11 cellular contexts compared by ENCODE assay signal in genomic region chr22:24410110-24410856, GRCh38. TPM values are rescaled to one million over a fixed set of nuclear protein-coding genes. Genes with fewer than 3 reads are reported as not detected.
DNase-seq lines count a peak whose midpoint lies in the region; ATAC-seq and TF ChIP-seq lines count a peak whose summit lies in the region.
"Had no signal": no experiment of that assay in that cellular context is flagged by ENCODE, and none has a peak within 500 bp of the region (broad histone marks: within the 10 kb centered on the region; RNA-seq: fewer than 3 reads in every experiment).

No MANE protein-coding gene starts in this region.

- TF ChIP-seq CTCF in endothelial cell (IDR thresholded peaks at IDR 0.05; ENCODE audit: unreplicated experiment): no peak
- no peak for TF ChIP-seq CTCF in stomach (IDR thresholded peaks at IDR 0.05)
- TF ChIP-seq CTCF in tibial nerve (IDR thresholded peaks at IDR 0.05): no peak

- POLR2A ChIA-PET in T-cell (lab: Charles Lee): no interaction called here

- intact Hi-C loops in stomach (cut with DNase I; ENCODE audit: low total_unique reads): no loop called here

- H3K27ac ChIP-seq in stomach: no peak overlapping the region
- no peak overlapping the region for H3K27ac ChIP-seq in tibial nerve
- H3K27ac ChIP-seq: BLaER1 treated with 17β-estradiol and CSF1 and Interleukin-3, amounts not matched to agents 10 nM and 100 nM had no signal

- H3K36me3 ChIP-seq in stomach: peaks cover 25 to 56% (median 52%) of the 10 kb centered on the region in 4 donors
- peaks cover 0 to 52% (median 5%) of the 10 kb centered on the region in 3 donors for H3K36me3 ChIP-seq in tibial nerve

- no peak overlapping the region for H3K4me3 ChIP-seq in stomach
- no peak overlapping the region for H3K4me3 ChIP-seq in tibial nerve
- H3K4me3 ChIP-seq: BLaER1 treated with 17β-estradiol and CSF1 and Interleukin-3, amounts not matched to agents 10 nM and 100 nM had no signal

- H3K27me3 Mint-ChIP-seq in activated naive CD4-positive, alpha-beta T cell treated with anti-CD3 and anti-CD28 coated beads, Interleukin-2, amount 50 U/mL, for 24 hours: no peaks in the 10 kb centered on the region
- no peaks in the 10 kb centered on the region for H3K27me3 Mint-ChIP-seq in T-cell
- H3K27me3 Mint-ChIP-seq in endothelial cell (ENCODE audit: unreplicated experiment): peaks cover 6% of the 10 kb centered on the region
- H3K27me3 Mint-ChIP-seq: stimulated activated naive B cell treated with anti-CD40 and anti-IgM and Interleukin-4, amounts not matched to agents 10 μg/mL and 1 μg/mL and 100 μg/mL, for 72 hours had no signal

- no peaks in the 10 kb centered on the region for H3K9me3 Mint-ChIP-seq in activated naive CD4-positive, alpha-beta T cell treated with anti-CD3 and anti-CD28 coated beads, Interleukin-2, amount 50 U/mL, for 24 hours
- no peaks in the 10 kb centered on the region for H3K9me3 Mint-ChIP-seq in T-cell
- no peaks in the 10 kb centered on the region for H3K9me3 Mint-ChIP-seq in endothelial cell (ENCODE audit: unreplicated experiment)
- H3K9me3 Mint-ChIP-seq: stimulated activated naive B cell treated with anti-CD40 and anti-IgM and Interleukin-4, amounts not matched to agents 10 μg/mL and 1 μg/mL and 100 μg/mL, for 72 hours had no signal

- DNase-seq in activated naive CD4-positive, alpha-beta T cell (lab: John Stamatoyannopoulos, UW): no peak
- peak in 2 of 34 experiments; percentile 18 to 29 for DNase-seq in T-cell
- DNase-seq in endothelial cell (ENCODE audit: low spot score): no peak
- peak; percentile 22 for DNase-seq in stomach
- no peak for DNase-seq in superior temporal gyrus (ENCODE audit: extremely low spot score)
- DNase-seq in tibial nerve (ENCODE audit: low spot score in 2 of 2): no peak
- DNase-seq: NCI-H510A treated with DMSO at 0.1 percent for 48 hours; stimulated activated naive B cell treated with anti-CD40 and anti-IgM and Interleukin-4, amounts not matched to agents 10 μg/mL and 1 μg/mL and 100 μg/mL, for 72 hours had no signal

- H3K4me1 Mint-ChIP-seq in activated naive CD4-positive, alpha-beta T cell treated with anti-CD3 and anti-CD28 coated beads, Interleukin-2, amount 50 U/mL, for 24 hours: peaks cover 30% of the 10 kb centered on the region
- H3K4me1 Mint-ChIP-seq in T-cell (peaks cover 35 to 40% (median 36%) of the 10 kb centered on the region in 3 donors), endothelial cell (ENCODE audit: unreplicated experiment) (peaks cover 33% of the 10 kb centered on the region)

- CTCF ChIA-PET in T-cell (lab: Charles Lee): interaction anchor here in 1 of 2 donors (0.7 kb wide), 1 partner anchor 123 kb away, joined by 4 read pairs; no protein-coding TSS in a partner anchor

- H3K36me3 Mint-ChIP-seq in activated naive CD4-positive, alpha-beta T cell treated with anti-CD3 and anti-CD28 coated beads, Interleukin-2, amount 50 U/mL, for 24 hours: no peaks in the 10 kb centered on the region
- H3K36me3 Mint-ChIP-seq in T-cell: peaks cover 9% of the 10 kb centered on the region
- peaks cover 24% of the 10 kb centered on the region for H3K36me3 Mint-ChIP-seq in endothelial cell (ENCODE audit: low read depth, unreplicated experiment)

- H3K27me3 ChIP-seq in stomach: no peaks in the 10 kb centered on the region
- H3K27me3 ChIP-seq in tibial nerve: no peaks in the 10 kb centered on the region
- H3K27me3 ChIP-seq: BLaER1 treated with 17β-estradiol and CSF1 and Interleukin-3, amounts not matched to agents 10 nM and 100 nM had no signal

- 78 to 89% (median 86%) methylated on average over 8 of the region's 8 CpGs for WGBS in stomach, 5 donors
- WGBS in tibial nerve, 2 donors: 90 to 91% methylated on average over 8 of the region's 8 CpGs

- H3K4me1 ChIP-seq in stomach (peaks cover 0 to 38% (median 15%) of the 10 kb centered on the region in 4 donors), tibial nerve (peaks cover 0 to 26% (median 4%) of the 10 kb centered on the region in 4 donors)

- no peak for TF ChIP-seq POLR2A in stomach (IDR thresholded peaks at IDR 0.05)
- TF ChIP-seq POLR2A in tibial nerve (IDR thresholded peaks at IDR 0.05): no peak

- H3K4me3 Mint-ChIP-seq in activated naive CD4-positive, alpha-beta T cell treated with anti-CD3 and anti-CD28 coated beads, Interleukin-2, amount 50 U/mL, for 24 hours: no peak overlapping the region
- no peak overlapping the region for H3K4me3 Mint-ChIP-seq in T-cell
- H3K4me3 Mint-ChIP-seq in endothelial cell (ENCODE audit: unreplicated experiment): no peak overlapping the region
- H3K4me3 Mint-ChIP-seq: stimulated activated naive B cell treated with anti-CD40 and anti-IgM and Interleukin-4, amounts not matched to agents 10 μg/mL and 1 μg/mL and 100 μg/mL, for 72 hours had no signal

- peak; percentile 57 to 74 (median 61) for ATAC-seq in T-cell (replicated peaks in 1 of 4)
- no peak for ATAC-seq in GM21619 (IDR thresholded peaks at IDR 0.05; ENCODE audit: unreplicated experiment)
- ATAC-seq: stimulated activated naive B cell treated with anti-CD40 and anti-IgM and Interleukin-4, amounts not matched to agents 10 μg/mL and 1 μg/mL and 100 μg/mL, for 72 hours had no signal

- peak overlapping the region; percentile 43 for H3K27ac Mint-ChIP-seq in activated naive CD4-positive, alpha-beta T cell treated with anti-CD3 and anti-CD28 coated beads, Interleukin-2, amount 50 U/mL, for 24 hours
- peak overlapping the region; percentile 83 to 86 for H3K27ac Mint-ChIP-seq in T-cell
- H3K27ac Mint-ChIP-seq in endothelial cell (ENCODE audit: unreplicated experiment): peak overlapping the region; percentile 82
- H3K27ac Mint-ChIP-seq: stimulated activated naive B cell treated with anti-CD40 and anti-IgM and Interleukin-4, amounts not matched to agents 10 μg/mL and 1 μg/mL and 100 μg/mL, for 72 hours had no signal

- TF ChIP-seq EP300 in stomach (IDR thresholded peaks at IDR 0.05): no peak
- TF ChIP-seq EP300 in tibial nerve (IDR thresholded peaks at IDR 0.05): no peak

- H3K9me3 ChIP-seq in stomach (no peaks in the 10 kb centered on the region), tibial nerve (no peaks in the 10 kb centered on the region)

RNA-seq across cellular contexts. Expression of gene ADORA2A, which starts 17.1 kb away (rescaled TPM):
- 10 to 100 TPM; 29.1 to 35.1 (median 30.1) TPM for total RNA-seq in T-cell
- total RNA-seq in endothelial cell (ENCODE audit: unreplicated experiment): 18.5 TPM
- 1 to 10 TPM in 3 of 5 donors, under 1 TPM in 1, not detected in 1; 0.58 to 7.1 (median 3.1) TPM for total RNA-seq in stomach
- 1 to 10 TPM; 1.4 to 2.9 (median 1.6) TPM for polyA plus RNA-seq in stomach
- 1 to 10 TPM; 2.6 to 4.2 (median 3.5) TPM for total RNA-seq in tibial nerve
